ENCODE assay signal across 1 cellular context in genomic region chr15:90143176-90143655, GRCh38.
TF ChIP-seq lines count a peak whose summit lies in the region.

No MANE protein-coding gene starts in this region.

TF ChIP-seq in A549, 52 proteins besides CTCF, POLR2A, EP300 and RAD21 (continued from another document):
- TF ChIP-seq PBX3 (IDR thresholded peaks at IDR 0.05) (no peak), BHLHE40 (IDR thresholded peaks at IDR 0.05; ENCODE audit: low read depth, low read length) (no peak), CBX8 (IDR thresholded peaks at IDR 0.05) (no peak), ZSCAN20 (CRISPR knock-in tag; IDR thresholded peaks at IDR 0.05) (no peak), CEBPB (IDR thresholded peaks at IDR 0.05) (no peak), EHF (CRISPR knock-in tag; IDR thresholded peaks at IDR 0.05) (no peak), ATOH8 (CRISPR knock-in tag; IDR thresholded peaks at IDR 0.05; ENCODE audit: low read depth) (no peak), ESRRA (IDR thresholded peaks at IDR 0.05; ENCODE audit: borderline replicate concordance, low read length) (no peak), KDM5A (IDR thresholded peaks at IDR 0.05) (no peak), HMGXB4 (CRISPR knock-in tag; IDR thresholded peaks at IDR 0.05; ENCODE audit: borderline replicate concordance) (no peak), BCL3 (IDR thresholded peaks at IDR 0.05) (no peak), FOSL2 (IDR thresholded peaks at IDR 0.05) (no peak), FOSL2 (CRISPR knock-in tag; IDR thresholded peaks at IDR 0.05) (no peak), JUNB (IDR thresholded peaks at IDR 0.05) (no peak), ZNF302 (CRISPR knock-in tag; IDR thresholded peaks at IDR 0.05) (no peak), RFX5 (IDR thresholded peaks at IDR 0.05) (no peak), EHMT2 (IDR thresholded peaks at IDR 0.05; ENCODE audit: low read depth) (no peak), MAX (IDR thresholded peaks at IDR 0.05) (peak; percentile 52), FOXS1 (CRISPR knock-in tag; IDR thresholded peaks at IDR 0.05) (no peak), E2F6 (IDR thresholded peaks at IDR 0.05; ENCODE audit: borderline replicate concordance, low read depth) (peak; percentile 27; the same call in 1 of the 2 replicates), NFE2L2 (conservative IDR thresholded peaks at IDR 0.05; ENCODE audit: low read length) (no peak), RNF2 (IDR thresholded peaks at IDR 0.05; ENCODE audit: borderline replicate concordance, low read depth) (no peak), RCOR1 (IDR thresholded peaks at IDR 0.05; ENCODE audit: low read depth, low read length) (no peak), TP53 (CRISPR knock-in tag; IDR thresholded peaks at IDR 0.05) (no peak), KDM1A (IDR thresholded peaks at IDR 0.05; ENCODE audit: low read depth) (no peak), MAZ (IDR thresholded peaks at IDR 0.05; ENCODE audit: borderline replicate concordance, low read depth, low read length) (0 out of 2 replicates have a peak, but pooled peaks have one; percentile 64)
